2 cellular contexts compared by ENCODE assay signal in genomic region chr3:41583014-41583413, GRCh38.
TF ChIP-seq lines count a peak whose summit lies in the region.

No MANE protein-coding gene starts in this region.

TF ChIP-seq in SK-N-SH, 30 proteins besides CTCF, POLR2A, EP300 and RAD21 (continued from another document):
- TF ChIP-seq, protein P1, sequence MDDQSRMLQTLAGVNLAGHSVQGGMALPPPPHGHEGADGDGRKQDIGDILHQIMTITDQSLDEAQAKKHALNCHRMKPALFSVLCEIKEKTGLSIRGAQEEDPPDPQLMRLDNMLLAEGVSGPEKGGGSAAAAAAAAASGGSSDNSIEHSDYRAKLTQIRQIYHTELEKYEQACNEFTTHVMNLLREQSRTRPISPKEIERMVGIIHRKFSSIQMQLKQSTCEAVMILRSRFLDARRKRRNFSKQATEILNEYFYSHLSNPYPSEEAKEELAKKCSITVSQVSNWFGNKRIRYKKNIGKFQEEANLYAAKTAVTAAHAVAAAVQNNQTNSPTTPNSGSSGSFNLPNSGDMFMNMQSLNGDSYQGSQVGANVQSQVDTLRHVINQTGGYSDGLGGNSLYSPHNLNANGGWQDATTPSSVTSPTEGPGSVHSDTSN (IDR thresholded peaks at IDR 0.05), result no peak
- TF ChIP-seq TCF12 (IDR thresholded peaks at IDR 0.05) (no peak), FOXM1 (IDR thresholded peaks at IDR 0.05; ENCODE audit: low read depth) (no peak)

TF ChIP-seq in SK-N-SH treated with all-trans-retinoic acid at 6 μM for 48 hours, 23 proteins besides CTCF, POLR2A, EP300 and RAD21 (continued from another document):
- TF ChIP-seq ISL1 (CRISPR knock-in tag; IDR thresholded peaks at IDR 0.05), result peak; percentile 89
TF ChIP-seq in SK-N-SH treated with all-trans-retinoic acid at 6 μM for 48 hours: peak in this region for 4.
